ENCODE assay signal across 24 cellular contexts in the genomic region with DNA sequence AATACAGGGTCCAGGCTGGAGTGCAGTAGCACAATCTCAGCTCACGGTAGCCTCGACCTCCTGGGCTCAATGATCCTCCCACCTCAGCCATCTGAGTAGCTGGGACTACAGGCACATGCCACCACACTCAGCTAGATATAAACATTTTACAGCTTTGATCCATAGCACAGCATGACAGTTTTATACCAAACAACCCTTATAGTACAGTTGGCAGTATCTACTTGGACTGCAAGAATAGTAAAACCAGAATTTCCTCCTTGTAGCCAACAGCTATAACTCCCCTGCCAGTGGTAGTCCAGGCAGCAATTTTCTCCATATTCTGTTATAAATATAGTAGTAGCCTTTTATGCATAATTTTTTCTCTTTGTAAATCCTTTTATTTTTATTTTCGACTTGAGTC.
"Had no signal": no experiment of that assay in that cellular context is flagged by ENCODE, and none has a peak within 500 bp of the region (broad histone marks: within the 10 kb centered on the region; RNA-seq: fewer than 3 reads in every experiment).

No MANE protein-coding gene starts in this region.

- H3K36me3 ChIP-seq: neutrophil, pancreas, right lobe of liver, sigmoid colon, thoracic aorta, thyroid gland had no signal

- H3K9me3 ChIP-seq: neutrophil, pancreas, psoas muscle, right lobe of liver, sigmoid colon, thoracic aorta, thyroid gland, tibial nerve, upper lobe of left lung, vagina had no signal

- H3K27ac ChIP-seq: neutrophil, pancreas, psoas muscle, right lobe of liver, sigmoid colon, stomach, thoracic aorta, thyroid gland, tibial nerve, upper lobe of left lung, vagina had no signal

- DNase-seq: naive thymus-derived CD8-positive, alpha-beta T cell; nephron progenitor cell; nucleus accumbens; pancreas; psoas muscle; right cardiac atrium; right lobe of liver; sigmoid colon; small intestine; stimulated activated CD4-positive, alpha-beta T cell treated with anti-CD3 and anti-CD28 coated beads, Interleukin-15, amount 100 ng/mL, for 24 hours; stimulated activated CD4-positive, alpha-beta T cell treated with anti-CD3 and anti-CD28 coated beads, Interleukin-2, amount 100 ng/mL, for 24 hours; stimulated activated CD4-positive, alpha-beta T cell treated with anti-CD3 and anti-CD28 coated beads, Interleukin-2, amount 100 ng/mL, for 48 hours; stimulated activated CD4-positive, alpha-beta T cell treated with anti-CD3 and anti-CD28 coated beads, Interleukin-4, amount 100 ng/mL, for 24 hours; stimulated activated naive B cell treated with anti-CD40 and anti-IgM and Interleukin-4, amounts not matched to agents 10 μg/mL and 1 μg/mL and 100 μg/mL, for 72 hours; stimulated activated naive CD4-positive, alpha-beta T cell treated with Interleukin-2 at 50 U/mL for 16 hours; stomach; thyroid gland; upper lobe of left lung had no signal

- FAIRE-seq: pancreas, small intestine had no signal

- ATAC-seq: naive thymus-derived CD8-positive, alpha-beta T cell; natural killer cell treated with Interleukin-12 subunit alpha and Interleukin-12 subunit beta and Interleukin-15 and Interleukin-18, amount 100 ng/mL, for 72 hours; pancreas; psoas muscle; right cardiac atrium; right lobe of liver; stimulated activated effector memory CD8-positive, alpha-beta T cell treated with anti-CD3 and anti-CD28 coated beads, Interleukin-12 subunit alpha, Interleukin-12 subunit beta, amount 100 ng/mL, for 72 hours; stimulated activated naive B cell treated with anti-CD40 and anti-IgM and Interleukin-4, amounts not matched to agents 10 μg/mL and 1 μg/mL and 100 μg/mL, for 72 hours had no signal

- H3K4me1 ChIP-seq: pancreas, psoas muscle, right lobe of liver, stomach, thyroid gland, tibial nerve, upper lobe of left lung, vagina had no signal

- H3K4me3 ChIP-seq: pancreas, psoas muscle, right lobe of liver, sigmoid colon, stomach, thoracic aorta, thyroid gland, tibial nerve, upper lobe of left lung, vagina had no signal
